13 cellular contexts compared by ENCODE assay signal in genomic region chr19:4709440-4710280, GRCh38. TPM values are rescaled to one million over a fixed set of nuclear protein-coding genes. Genes with fewer than 3 reads are reported as not detected.
A peak's percentile ranks its signal among the peaks of the same experiment; 100 is the strongest.
DNase-seq lines count a peak whose midpoint lies in the region; ATAC-seq and TF ChIP-seq lines count a peak whose summit lies in the region.
"Had no signal": no experiment of that assay in that cellular context is flagged by ENCODE, and none has a peak within 500 bp of the region (broad histone marks: within the 10 kb centered on the region; RNA-seq: fewer than 3 reads in every experiment).

No MANE protein-coding gene starts in this region.

- DNase-seq in stimulated activated naive CD8-positive, alpha-beta T cell treated with anti-CD3 and anti-CD28 coated beads, Interleukin-15, Interleukin-2, amounts not matched to agents 100 U/mL and 50 U/mL, for 24 hours, result no peak
- DNase-seq in effector memory CD8-positive, alpha-beta T cell, result peak in 1 of 3 experiments; percentile 40
- DNase-seq in naive B cell (no peak), NCI-H526 treated with DMSO at 0.1 percent for 48 hours (lab: John Stamatoyannopoulos, UW) (no peak), endodermal cell (no peak), DMS79 (lab: John Stamatoyannopoulos, UW) (no peak), posterior cingulate gyrus (no peak)
- DNase-seq: cerebellar nuclear complex, GF-D8, H7, thyroid gland had no signal

- peak overlapping the region; percentile 50 for H3K27ac Mint-ChIP-seq in stimulated activated naive CD8-positive, alpha-beta T cell treated with anti-CD3 and anti-CD28 coated beads, Interleukin-15, Interleukin-2, amounts not matched to agents 100 ng/mL and 50 ng/mL, for 24 hours
- peak overlapping the region; percentile 53 to 97 for H3K27ac Mint-ChIP-seq in effector memory CD8-positive, alpha-beta T cell
- H3K27ac Mint-ChIP-seq in naive B cell, result peak overlapping the region in 5 of 6 donors; percentile 44 to 91 (median 60)
- H3K27ac Mint-ChIP-seq in endodermal cell, result no peak overlapping the region
- H3K27ac Mint-ChIP-seq: mesothelial cell of epicardium had no signal

- no peaks in the 10 kb centered on the region for H3K4me1 ChIP-seq in endodermal cell (ENCODE audit: control insufficient read depth, insufficient read depth, low read length)
- H3K4me1 ChIP-seq: thyroid gland had no signal

- no peak overlapping the region for H3K27ac ChIP-seq in endodermal cell (ENCODE audit: low read depth, low read length)
- H3K27ac ChIP-seq: thyroid gland had no signal

- H3K27me3 ChIP-seq in endodermal cell (ENCODE audit: control insufficient read depth, insufficient read depth, low read length, poor library complexity, severe bottlenecking), result no peaks in the 10 kb centered on the region
- H3K27me3 ChIP-seq: thyroid gland had no signal

- H3K4me3 Mint-ChIP-seq in stimulated activated naive CD8-positive, alpha-beta T cell treated with anti-CD3 and anti-CD28 coated beads, Interleukin-15, Interleukin-2, amounts not matched to agents 100 ng/mL and 50 ng/mL, for 24 hours, result no peak overlapping the region
- peak overlapping the region; percentile 64 to 77 for H3K4me3 Mint-ChIP-seq in effector memory CD8-positive, alpha-beta T cell
- H3K4me3 Mint-ChIP-seq in naive B cell (peak overlapping the region in 1 of 8 donors; percentile 43), endodermal cell (no peak overlapping the region)
- H3K4me3 Mint-ChIP-seq: mesothelial cell of epicardium had no signal

- peaks cover 34% of the 10 kb centered on the region for H3K36me3 Mint-ChIP-seq in stimulated activated naive CD8-positive, alpha-beta T cell treated with anti-CD3 and anti-CD28 coated beads, Interleukin-15, Interleukin-2, amounts not matched to agents 100 ng/mL and 50 ng/mL, for 24 hours (ENCODE audit: low read depth)
- peaks cover 51% of the 10 kb centered on the region for H3K36me3 Mint-ChIP-seq in effector memory CD8-positive, alpha-beta T cell (ENCODE audit: insufficient read depth)
- H3K36me3 Mint-ChIP-seq in naive B cell (peaks cover 10 to 14% of the 10 kb centered on the region in 2 donors), endodermal cell (ENCODE audit: low read depth) (peaks cover 58% of the 10 kb centered on the region)

- no peak for ATAC-seq in stimulated activated naive CD8-positive, alpha-beta T cell treated with anti-CD3 and anti-CD28 coated beads, Interleukin-15, Interleukin-2, amounts not matched to agents 100 U/mL and 50 U/mL, for 24 hours
- peak; percentile 73 for ATAC-seq in effector memory CD8-positive, alpha-beta T cell (replicated peaks)
- no peak for ATAC-seq in naive B cell (ENCODE audit: low read depth in 2 of 2)

- H3K36me3 ChIP-seq in endodermal cell (ENCODE audit: control insufficient read depth, insufficient read depth, low read length), result peaks cover 52% of the 10 kb centered on the region

- no peak for TF ChIP-seq CTCF in endodermal cell (conservative IDR thresholded peaks at IDR 0.05)

- no peaks in the 10 kb centered on the region for H3K27me3 Mint-ChIP-seq in stimulated activated naive CD8-positive, alpha-beta T cell treated with anti-CD3 and anti-CD28 coated beads, Interleukin-15, Interleukin-2, amounts not matched to agents 100 ng/mL and 50 ng/mL, for 24 hours
- H3K27me3 Mint-ChIP-seq in effector memory CD8-positive, alpha-beta T cell, result no peaks in the 10 kb centered on the region
- H3K27me3 Mint-ChIP-seq in naive B cell, result no peaks in the 10 kb centered on the region
- H3K27me3 Mint-ChIP-seq in endodermal cell (ENCODE audit: insufficient read depth), result no peaks in the 10 kb centered on the region

- H3K9ac ChIP-seq in endodermal cell (ENCODE audit: extremely low read depth, low read length, poor library complexity, severe bottlenecking), result no peak overlapping the region

- intact Hi-C loops in posterior cingulate gyrus (cut with DNase I), result no loop called here

- no peaks in the 10 kb centered on the region for H3K9me3 ChIP-seq in endodermal cell (ENCODE audit: control insufficient read depth, low read length)
- H3K9me3 ChIP-seq: thyroid gland had no signal

- 93 to 96% methylated on average over 14 to 20 of the region's 20 CpGs for WGBS in endodermal cell (ENCODE audit: insufficient coverage in 1 of 2, insufficient read length in 1 of 2), 2 experiments

- peaks cover 6% of the 10 kb centered on the region for H3K4me1 Mint-ChIP-seq in stimulated activated naive CD8-positive, alpha-beta T cell treated with anti-CD3 and anti-CD28 coated beads, Interleukin-15, Interleukin-2, amounts not matched to agents 100 ng/mL and 50 ng/mL, for 24 hours (ENCODE audit: low read depth)
- peaks cover 15 to 21% of the 10 kb centered on the region in 2 donors for H3K4me1 Mint-ChIP-seq in effector memory CD8-positive, alpha-beta T cell (ENCODE audit: low read depth in 2 of 2)
- H3K4me1 Mint-ChIP-seq in naive B cell (peaks cover 4 to 9% (median 6%) of the 10 kb centered on the region in 3 donors), endodermal cell (peaks cover 3% of the 10 kb centered on the region)
- H3K4me1 Mint-ChIP-seq: mesothelial cell of epicardium had no signal

- H3K9me3 Mint-ChIP-seq in stimulated activated naive CD8-positive, alpha-beta T cell treated with anti-CD3 and anti-CD28 coated beads, Interleukin-15, Interleukin-2, amounts not matched to agents 100 ng/mL and 50 ng/mL, for 24 hours, result no peaks in the 10 kb centered on the region
- H3K9me3 Mint-ChIP-seq in effector memory CD8-positive, alpha-beta T cell, result no peaks in the 10 kb centered on the region
- no peaks in the 10 kb centered on the region for H3K9me3 Mint-ChIP-seq in naive B cell
- H3K9me3 Mint-ChIP-seq in endodermal cell, result no peaks in the 10 kb centered on the region
- H3K9me3 Mint-ChIP-seq: mesothelial cell of epicardium had no signal

- H3K4me3 ChIP-seq in endodermal cell (ENCODE audit: low read length), result no peak overlapping the region
- H3K4me3 ChIP-seq: thyroid gland had no signal

RNA-seq across cellular contexts. Expression of gene DPP9, which starts 14.0 kb away (rescaled TPM):
- 10 to 100 TPM; 15.6 to 36.0 (median 17.4) TPM for polyA plus RNA-seq in naive B cell (ENCODE audit: low read depth in 6 of 6)
- 10 to 100 TPM; 36.8 to 48.8 TPM for total RNA-seq in endodermal cell
- polyA plus RNA-seq in endodermal cell (2013, experiment 1 of 2), result 21.0 TPM
- polyA plus RNA-seq in endodermal cell (2013, experiment 2 of 2), result 17.8 TPM

RNA-seq across cellular contexts. Expression of gene MYDGF, which starts 39.5 kb away (rescaled TPM):
- polyA plus RNA-seq in naive B cell (ENCODE audit: low read depth in 6 of 6), result 100 to 1,000 TPM in 1 of 6 donors, 10 to 100 TPM in 5; 80.0 to 105 (median 83.2) TPM
- total RNA-seq in endodermal cell, result 10 to 100 TPM; 58.7 to 64.0 TPM
- polyA plus RNA-seq in endodermal cell (2013, experiment 1 of 2), result 93.0 TPM
- 93.7 TPM for polyA plus RNA-seq in endodermal cell (2013, experiment 2 of 2)

Comparison
In these comparisons a context has a peak if more than half of its experiments do, and no peak if none do; other contexts are left out.
1. H3K4me3 Mint-ChIP-seq: peak in effector memory CD8-positive, alpha-beta T cell (2 of 2); none in stimulated activated naive CD8-positive, alpha-beta T cell treated with anti-CD3 and anti-CD28 coated beads, Interleukin-15, Interleukin-2, amounts not matched to agents 100 ng/mL and 50 ng/mL, for 24 hours (single experiment) and endodermal cell (single experiment).